ENCODE assay signal across 1 cellular context in the genomic region with DNA sequence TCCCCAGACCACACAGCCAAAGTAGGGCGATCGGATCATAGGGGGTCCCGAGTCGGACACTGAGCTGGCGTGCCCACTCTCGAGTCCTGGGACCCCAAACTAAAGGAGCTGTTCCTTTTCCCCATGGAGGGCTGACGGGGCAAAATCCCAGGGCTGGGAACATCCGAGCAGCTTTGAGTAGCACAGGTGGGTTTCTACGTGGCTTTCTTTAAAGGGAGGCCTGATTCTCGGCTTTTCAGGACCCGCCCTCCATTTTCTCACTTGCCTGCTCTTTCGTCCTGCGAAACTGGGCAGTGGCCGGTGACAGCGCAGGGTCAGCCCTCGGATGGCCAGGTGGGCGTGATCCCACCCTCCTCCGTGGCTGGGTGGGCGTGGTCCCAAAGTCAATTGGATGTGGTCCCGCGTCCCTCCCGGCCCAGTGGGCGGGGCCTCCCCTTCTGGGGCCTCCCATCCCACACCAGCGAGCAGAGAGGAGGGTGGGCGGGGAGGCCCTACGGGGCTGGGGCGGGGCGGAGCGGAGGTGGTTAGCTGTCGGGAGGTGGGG.
TF ChIP-seq lines count a peak whose summit lies in the region.

No MANE protein-coding gene starts in this region.

TF ChIP-seq in K562, 482 proteins besides CTCF, POLR2A, EP300 and RAD21 (continued from another document and continues in another):
- TF ChIP-seq, protein P1, sequence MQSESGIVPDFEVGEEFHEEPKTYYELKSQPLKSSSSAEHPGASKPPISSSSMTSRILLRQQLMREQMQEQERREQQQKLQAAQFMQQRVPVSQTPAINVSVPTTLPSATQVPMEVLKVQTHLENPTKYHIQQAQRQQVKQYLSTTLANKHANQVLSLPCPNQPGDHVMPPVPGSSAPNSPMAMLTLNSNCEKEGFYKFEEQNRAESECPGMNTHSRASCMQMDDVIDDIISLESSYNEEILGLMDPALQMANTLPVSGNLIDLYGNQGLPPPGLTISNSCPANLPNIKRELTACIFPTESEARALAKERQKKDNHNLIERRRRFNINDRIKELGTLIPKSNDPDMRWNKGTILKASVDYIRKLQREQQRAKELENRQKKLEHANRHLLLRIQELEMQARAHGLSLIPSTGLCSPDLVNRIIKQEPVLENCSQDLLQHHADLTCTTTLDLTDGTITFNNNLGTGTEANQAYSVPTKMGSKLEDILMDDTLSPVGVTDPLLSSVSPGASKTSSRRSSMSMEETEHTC (IDR thresholded peaks at IDR 0.05): no peak; the same call in 1 of the 2 replicates
- TF ChIP-seq, protein P2, sequence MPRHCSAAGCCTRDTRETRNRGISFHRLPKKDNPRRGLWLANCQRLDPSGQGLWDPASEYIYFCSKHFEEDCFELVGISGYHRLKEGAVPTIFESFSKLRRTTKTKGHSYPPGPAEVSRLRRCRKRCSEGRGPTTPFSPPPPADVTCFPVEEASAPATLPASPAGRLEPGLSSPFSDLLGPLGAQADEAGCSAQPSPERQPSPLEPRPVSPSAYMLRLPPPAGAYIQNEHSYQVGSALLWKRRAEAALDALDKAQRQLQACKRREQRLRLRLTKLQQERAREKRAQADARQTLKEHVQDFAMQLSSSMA (CRISPR knock-in tag; IDR thresholded peaks at IDR 0.05): 0 out of 2 replicates have a peak, but pooled peaks have one; percentile 21
- TF ChIP-seq, protein P3, sequence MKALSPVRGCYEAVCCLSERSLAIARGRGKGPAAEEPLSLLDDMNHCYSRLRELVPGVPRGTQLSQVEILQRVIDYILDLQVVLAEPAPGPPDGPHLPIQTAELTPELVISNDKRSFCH (CRISPR knock-in tag; IDR thresholded peaks at IDR 0.05): no peak
- TF ChIP-seq, protein P3 (tag; IDR thresholded peaks at IDR 0.05): no peak
- TF ChIP-seq NRF1 (conservative IDR thresholded peaks at IDR 0.05 in 1 of 2, IDR thresholded peaks at IDR 0.05 in 1 of 2): peak; percentile 78 to 81
- no peak; the same call in 1 of the 2 replicates for TF ChIP-seq LARP7 (IDR thresholded peaks at IDR 0.05)
- peak; percentile 44; the same call in 1 of the 2 replicates for TF ChIP-seq ATF7 (IDR thresholded peaks at IDR 0.05)
- TF ChIP-seq IRF2 (CRISPR knock-in tag; IDR thresholded peaks at IDR 0.05): no peak
- TF ChIP-seq PTRF (tag; IDR thresholded peaks at IDR 0.05): no peak
- no peak for TF ChIP-seq FOXA1 (IDR thresholded peaks at IDR 0.05; ENCODE audit: borderline replicate concordance)
- TF ChIP-seq SRF (CRISPR knock-in tag; IDR thresholded peaks at IDR 0.05): peak in 1 of 2 experiments; percentile 44; a peak in 1 of 4 replicates
- no peak for TF ChIP-seq BHLHE40 (IDR thresholded peaks at IDR 0.05; ENCODE audit: low read length)
- TF ChIP-seq, protein P4, sequence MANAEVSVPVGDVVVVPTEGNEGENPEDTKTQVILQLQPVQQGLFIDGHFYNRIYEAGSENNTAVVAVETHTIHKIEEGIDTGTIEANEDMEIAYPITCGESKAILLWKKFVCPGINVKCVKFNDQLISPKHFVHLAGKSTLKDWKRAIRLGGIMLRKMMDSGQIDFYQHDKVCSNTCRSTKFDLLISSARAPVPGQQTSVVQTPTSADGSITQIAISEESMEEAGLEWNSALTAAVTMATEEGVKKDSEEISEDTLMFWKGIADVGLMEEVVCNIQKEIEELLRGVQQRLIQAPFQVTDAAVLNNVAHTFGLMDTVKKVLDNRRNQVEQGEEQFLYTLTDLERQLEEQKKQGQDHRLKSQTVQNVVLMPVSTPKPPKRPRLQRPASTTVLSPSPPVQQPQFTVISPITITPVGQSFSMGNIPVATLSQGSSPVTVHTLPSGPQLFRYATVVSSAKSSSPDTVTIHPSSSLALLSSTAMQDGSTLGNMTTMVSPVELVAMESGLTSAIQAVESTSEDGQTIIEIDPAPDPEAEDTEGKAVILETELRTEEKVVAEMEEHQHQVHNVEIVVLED (CRISPR knock-in tag; IDR thresholded peaks at IDR 0.05): no peak
- TF ChIP-seq FOXA3 (CRISPR knock-in tag; conservative IDR thresholded peaks at IDR 0.05 in 1 of 2, IDR thresholded peaks at IDR 0.05 in 1 of 2): no peak
- no peak for TF ChIP-seq ZNF212 (CRISPR knock-in tag; IDR thresholded peaks at IDR 0.05)
- TF ChIP-seq, protein P5, sequence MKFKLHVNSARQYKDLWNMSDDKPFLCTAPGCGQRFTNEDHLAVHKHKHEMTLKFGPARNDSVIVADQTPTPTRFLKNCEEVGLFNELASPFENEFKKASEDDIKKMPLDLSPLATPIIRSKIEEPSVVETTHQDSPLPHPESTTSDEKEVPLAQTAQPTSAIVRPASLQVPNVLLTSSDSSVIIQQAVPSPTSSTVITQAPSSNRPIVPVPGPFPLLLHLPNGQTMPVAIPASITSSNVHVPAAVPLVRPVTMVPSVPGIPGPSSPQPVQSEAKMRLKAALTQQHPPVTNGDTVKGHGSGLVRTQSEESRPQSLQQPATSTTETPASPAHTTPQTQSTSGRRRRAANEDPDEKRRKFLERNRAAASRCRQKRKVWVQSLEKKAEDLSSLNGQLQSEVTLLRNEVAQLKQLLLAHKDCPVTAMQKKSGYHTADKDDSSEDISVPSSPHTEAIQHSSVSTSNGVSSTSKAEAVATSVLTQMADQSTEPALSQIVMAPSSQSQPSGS (CRISPR knock-in tag; IDR thresholded peaks at IDR 0.05): no peak
- TF ChIP-seq ESRRA (IDR thresholded peaks at IDR 0.05; ENCODE audit: borderline replicate concordance, low read depth): peak; percentile 39; the same call in 1 of the 2 replicates
- no peak for TF ChIP-seq SRSF1 (IDR thresholded peaks at IDR 0.05; ENCODE audit: low read depth, low read length)
- TF ChIP-seq, protein P6, sequence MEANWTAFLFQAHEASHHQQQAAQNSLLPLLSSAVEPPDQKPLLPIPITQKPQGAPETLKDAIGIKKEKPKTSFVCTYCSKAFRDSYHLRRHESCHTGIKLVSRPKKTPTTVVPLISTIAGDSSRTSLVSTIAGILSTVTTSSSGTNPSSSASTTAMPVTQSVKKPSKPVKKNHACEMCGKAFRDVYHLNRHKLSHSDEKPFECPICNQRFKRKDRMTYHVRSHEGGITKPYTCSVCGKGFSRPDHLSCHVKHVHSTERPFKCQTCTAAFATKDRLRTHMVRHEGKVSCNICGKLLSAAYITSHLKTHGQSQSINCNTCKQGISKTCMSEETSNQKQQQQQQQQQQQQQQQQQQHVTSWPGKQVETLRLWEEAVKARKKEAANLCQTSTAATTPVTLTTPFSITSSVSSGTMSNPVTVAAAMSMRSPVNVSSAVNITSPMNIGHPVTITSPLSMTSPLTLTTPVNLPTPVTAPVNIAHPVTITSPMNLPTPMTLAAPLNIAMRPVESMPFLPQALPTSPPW (CRISPR knock-in tag; IDR thresholded peaks at IDR 0.05): peak; percentile 87
- TF ChIP-seq MTA3 (IDR thresholded peaks at IDR 0.05; ENCODE audit: borderline replicate concordance): peak; percentile 82
- peak; percentile 99 for TF ChIP-seq KLF13 (tag; IDR thresholded peaks at IDR 0.05; ENCODE audit: borderline replicate concordance, low read depth)
- no peak for TF ChIP-seq MCM5 (IDR thresholded peaks at IDR 0.05; ENCODE audit: low read depth)
- TF ChIP-seq ZNF780A (CRISPR knock-in tag; IDR thresholded peaks at IDR 0.05): no peak
- TF ChIP-seq CHD2 (IDR thresholded peaks at IDR 0.05; ENCODE audit: low read depth, low read length): no peak
- peak; percentile 52 for TF ChIP-seq POLR2B (IDR thresholded peaks at IDR 0.05; ENCODE audit: low read depth, partially characterized antibody)
- no peak for TF ChIP-seq JUNB (CRISPR knock-in tag; conservative IDR thresholded peaks at IDR 0.05)
- TF ChIP-seq ZFP30 (CRISPR knock-in tag; IDR thresholded peaks at IDR 0.05; ENCODE audit: borderline replicate concordance): no peak
- no peak for TF ChIP-seq FOSL1 (tag; conservative IDR thresholded peaks at IDR 0.05)
- TF ChIP-seq EP400 (IDR thresholded peaks at IDR 0.05): no peak
- no peak for TF ChIP-seq RBM25 (IDR thresholded peaks at IDR 0.05; ENCODE audit: low read depth, low read length, severe bottlenecking)
- no peak for TF ChIP-seq ADNP (tag; IDR thresholded peaks at IDR 0.05)
- TF ChIP-seq CCNT2 (IDR thresholded peaks at IDR 0.05; ENCODE audit: borderline replicate concordance, extremely low read depth, insufficient read length, low read depth, low read length): peak; percentile 79
- TF ChIP-seq ARID1B (IDR thresholded peaks at IDR 0.05): no peak
- TF ChIP-seq, protein P7, sequence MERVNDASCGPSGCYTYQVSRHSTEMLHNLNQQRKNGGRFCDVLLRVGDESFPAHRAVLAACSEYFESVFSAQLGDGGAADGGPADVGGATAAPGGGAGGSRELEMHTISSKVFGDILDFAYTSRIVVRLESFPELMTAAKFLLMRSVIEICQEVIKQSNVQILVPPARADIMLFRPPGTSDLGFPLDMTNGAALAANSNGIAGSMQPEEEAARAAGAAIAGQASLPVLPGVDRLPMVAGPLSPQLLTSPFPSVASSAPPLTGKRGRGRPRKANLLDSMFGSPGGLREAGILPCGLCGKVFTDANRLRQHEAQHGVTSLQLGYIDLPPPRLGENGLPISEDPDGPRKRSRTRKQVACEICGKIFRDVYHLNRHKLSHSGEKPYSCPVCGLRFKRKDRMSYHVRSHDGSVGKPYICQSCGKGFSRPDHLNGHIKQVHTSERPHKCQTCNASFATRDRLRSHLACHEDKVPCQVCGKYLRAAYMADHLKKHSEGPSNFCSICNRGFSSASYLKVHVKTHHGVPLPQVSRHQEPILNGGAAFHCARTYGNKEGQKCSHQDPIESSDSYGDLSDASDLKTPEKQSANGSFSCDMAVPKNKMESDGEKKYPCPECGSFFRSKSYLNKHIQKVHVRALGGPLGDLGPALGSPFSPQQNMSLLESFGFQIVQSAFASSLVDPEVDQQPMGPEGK (CRISPR knock-in tag; IDR thresholded peaks at IDR 0.05; ENCODE audit: borderline replicate concordance): no peak
- no peak for TF ChIP-seq ZNF133 (CRISPR knock-in tag; IDR thresholded peaks at IDR 0.05)
- TF ChIP-seq, protein P8, sequence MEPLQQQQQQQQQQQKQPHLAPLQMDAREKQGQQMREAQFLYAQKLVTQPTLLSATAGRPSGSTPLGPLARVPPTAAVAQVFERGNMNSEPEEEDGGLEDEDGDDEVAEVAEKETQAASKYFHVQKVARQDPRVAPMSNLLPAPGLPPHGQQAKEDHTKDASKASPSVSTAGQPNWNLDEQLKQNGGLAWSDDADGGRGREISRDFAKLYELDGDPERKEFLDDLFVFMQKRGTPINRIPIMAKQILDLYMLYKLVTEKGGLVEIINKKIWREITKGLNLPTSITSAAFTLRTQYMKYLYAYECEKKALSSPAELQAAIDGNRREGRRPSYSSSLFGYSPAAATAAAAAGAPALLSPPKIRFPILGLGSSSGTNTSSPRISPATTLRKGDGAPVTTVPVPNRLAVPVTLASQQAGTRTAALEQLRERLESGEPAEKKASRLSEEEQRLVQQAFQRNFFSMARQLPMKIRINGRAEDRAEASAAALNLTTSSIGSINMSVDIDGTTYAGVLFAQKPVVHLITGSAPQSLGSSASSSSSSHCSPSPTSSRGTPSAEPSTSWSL (CRISPR knock-in tag; IDR thresholded peaks at IDR 0.05; ENCODE audit: borderline replicate concordance): no peak
- TF ChIP-seq ZNF408 (CRISPR knock-in tag; IDR thresholded peaks at IDR 0.05; ENCODE audit: low read depth): no peak
- TF ChIP-seq MCM2 (IDR thresholded peaks at IDR 0.05; ENCODE audit: low read depth): no peak
- TF ChIP-seq MAFF (IDR thresholded peaks at IDR 0.05; ENCODE audit: low read length): no peak
- TF ChIP-seq, protein P9, sequence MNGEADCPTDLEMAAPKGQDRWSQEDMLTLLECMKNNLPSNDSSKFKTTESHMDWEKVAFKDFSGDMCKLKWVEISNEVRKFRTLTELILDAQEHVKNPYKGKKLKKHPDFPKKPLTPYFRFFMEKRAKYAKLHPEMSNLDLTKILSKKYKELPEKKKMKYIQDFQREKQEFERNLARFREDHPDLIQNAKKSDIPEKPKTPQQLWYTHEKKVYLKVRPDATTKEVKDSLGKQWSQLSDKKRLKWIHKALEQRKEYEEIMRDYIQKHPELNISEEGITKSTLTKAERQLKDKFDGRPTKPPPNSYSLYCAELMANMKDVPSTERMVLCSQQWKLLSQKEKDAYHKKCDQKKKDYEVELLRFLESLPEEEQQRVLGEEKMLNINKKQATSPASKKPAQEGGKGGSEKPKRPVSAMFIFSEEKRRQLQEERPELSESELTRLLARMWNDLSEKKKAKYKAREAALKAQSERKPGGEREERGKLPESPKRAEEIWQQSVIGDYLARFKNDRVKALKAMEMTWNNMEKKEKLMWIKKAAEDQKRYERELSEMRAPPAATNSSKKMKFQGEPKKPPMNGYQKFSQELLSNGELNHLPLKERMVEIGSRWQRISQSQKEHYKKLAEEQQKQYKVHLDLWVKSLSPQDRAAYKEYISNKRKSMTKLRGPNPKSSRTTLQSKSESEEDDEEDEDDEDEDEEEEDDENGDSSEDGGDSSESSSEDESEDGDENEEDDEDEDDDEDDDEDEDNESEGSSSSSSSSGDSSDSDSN (IDR thresholded peaks at IDR 0.05; ENCODE audit: borderline replicate concordance in 1 of 2, low read depth in 2 of 2, low read length in 2 of 2): peak in 1 of 2 experiments; percentile 50; a peak in 1 of 4 replicates
- TF ChIP-seq CXXC5 (CRISPR knock-in tag; IDR thresholded peaks at IDR 0.05): peak; percentile 41; the same call in 1 of the 2 replicates
- peak; percentile 55; the same call in 1 of the 2 replicates for TF ChIP-seq JUND (IDR thresholded peaks at IDR 0.05; ENCODE audit: borderline replicate concordance, low read depth, low read length)
- TF ChIP-seq JUND (tag; IDR thresholded peaks at IDR 0.05; ENCODE audit: borderline replicate concordance, low read depth, low read length): no peak; the same call in 2 of the 3 replicates
- TF ChIP-seq, protein P10, sequence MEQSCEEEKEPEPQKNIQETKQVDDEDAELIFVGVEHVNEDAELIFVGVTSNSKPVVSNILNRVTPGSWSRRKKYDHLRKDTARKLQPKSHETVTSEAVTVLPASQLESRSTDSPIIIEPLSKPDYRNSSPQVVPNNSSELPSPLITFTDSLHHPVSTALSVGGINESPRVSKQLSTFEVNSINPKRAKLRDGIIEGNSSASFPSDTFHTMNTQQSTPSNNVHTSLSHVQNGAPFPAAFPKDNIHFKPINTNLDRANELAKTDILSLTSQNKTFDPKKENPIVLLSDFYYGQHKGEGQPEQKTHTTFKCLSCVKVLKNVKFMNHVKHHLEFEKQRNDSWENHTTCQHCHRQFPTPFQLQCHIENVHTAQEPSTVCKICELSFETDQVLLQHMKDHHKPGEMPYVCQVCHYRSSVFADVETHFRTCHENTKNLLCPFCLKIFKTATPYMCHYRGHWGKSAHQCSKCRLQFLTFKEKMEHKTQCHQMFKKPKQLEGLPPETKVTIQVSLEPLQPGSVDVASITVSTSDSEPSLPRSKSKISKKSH (CRISPR knock-in tag; IDR thresholded peaks at IDR 0.05): 0 out of 2 replicates have a peak, but pooled peaks have one; percentile 56
- no peak for TF ChIP-seq SMARCB1 (IDR thresholded peaks at IDR 0.05; ENCODE audit: insufficient read length, low read depth)
- no peak for TF ChIP-seq POLR2H (tag; IDR thresholded peaks at IDR 0.05; ENCODE audit: low read depth)
- no peak for TF ChIP-seq ILK (tag; IDR thresholded peaks at IDR 0.05; ENCODE audit: borderline replicate concordance, low read depth)
- peak; percentile 56; the same call in 1 of the 2 replicates for TF ChIP-seq MXI1 (IDR thresholded peaks at IDR 0.05; ENCODE audit: low read depth, low read length)
- peak; percentile 98 for TF ChIP-seq ZBTB7A (IDR thresholded peaks at IDR 0.05; ENCODE audit: borderline replicate concordance, control insufficient read depth, low read depth, low read length)
